8 cellular contexts compared by ENCODE assay signal in the genomic region with DNA sequence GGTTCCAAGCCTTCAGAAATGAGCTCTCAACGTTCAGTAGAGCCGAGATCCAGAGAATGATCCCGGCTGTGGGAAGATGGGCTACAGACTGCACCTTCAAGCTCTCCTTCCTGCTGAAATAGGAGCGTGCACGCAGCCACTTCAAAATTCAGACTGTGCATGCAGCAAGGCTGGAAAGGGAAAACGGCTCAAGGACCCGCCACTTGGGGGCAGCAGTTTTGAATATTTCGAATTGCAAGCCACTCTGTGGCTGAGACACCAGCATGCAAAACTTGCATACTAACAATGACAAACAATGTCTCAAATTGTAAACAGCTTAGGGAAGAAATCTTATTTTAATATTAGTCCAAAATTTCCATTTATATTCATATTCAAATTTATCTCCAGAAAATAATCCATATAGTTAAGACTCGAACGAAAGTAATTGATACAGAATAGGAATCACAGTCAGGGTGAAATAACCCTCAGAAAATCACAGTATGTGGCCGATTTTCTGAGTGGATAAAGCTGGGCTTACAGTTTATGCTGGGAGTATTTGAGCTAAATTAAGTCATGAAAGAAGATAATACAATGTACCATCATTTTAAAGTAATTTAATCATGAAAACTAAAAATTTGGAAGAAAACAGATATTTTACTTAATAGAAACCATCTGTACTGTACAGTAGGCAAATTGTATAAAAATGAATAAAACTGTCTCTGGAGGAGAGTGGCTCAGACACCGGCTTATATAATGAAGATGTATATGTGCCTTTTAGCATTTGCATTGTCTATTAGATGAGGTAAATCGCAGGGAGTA.
DNase-seq lines count a peak whose midpoint lies in the region; ATAC-seq and TF ChIP-seq lines count a peak whose summit lies in the region.

No MANE protein-coding gene starts in this region.

- no peak overlapping the region for H3K27ac Mint-ChIP-seq in GM23338

- H2AFZ ChIP-seq in GM23338 = no peak overlapping the region
- no peak overlapping the region for H2AFZ ChIP-seq in osteoblast (ENCODE audit: low read length)

- no peaks in the 10 kb centered on the region for H3K36me3 Mint-ChIP-seq in GM23338 (ENCODE audit: low read depth)

- no peaks in the 10 kb centered on the region for H4K20me1 ChIP-seq in GM23338 (replicated peaks; ENCODE audit: insufficient read depth)
- H4K20me1 ChIP-seq in osteoblast (ENCODE audit: insufficient read depth, low read length) = no peaks in the 10 kb centered on the region

- H3K4me3 ChIP-seq in GM23338 (no peak overlapping the region), fibroblast of pulmonary artery (replicated peaks; ENCODE audit: low read depth, low read length) (no peak overlapping the region), osteoblast (ENCODE audit: insufficient read depth, low read length) (no peak overlapping the region)

- H3K36me3 ChIP-seq in GM23338 (ENCODE audit: insufficient read depth) (no peaks in the 10 kb centered on the region), osteoblast (ENCODE audit: insufficient read depth, low read length) (no peaks in the 10 kb centered on the region)

- no peak overlapping the region for H3K4me3 Mint-ChIP-seq in GM23338

- H3K9me3 Mint-ChIP-seq in GM23338 = no peaks in the 10 kb centered on the region; the same call in 2 of the 3 replicates

- ATAC-seq in GM23338 (peak; percentile 48), GM21423 (IDR thresholded peaks at IDR 0.05; ENCODE audit: unreplicated experiment) (no peak), GM21515 (IDR thresholded peaks at IDR 0.05; ENCODE audit: unreplicated experiment) (no peak)

- H3K79me2 ChIP-seq in GM23338 (replicated peaks; ENCODE audit: insufficient read depth) (no peaks in the 10 kb centered on the region), osteoblast (ENCODE audit: insufficient read depth, low read length) (no peaks in the 10 kb centered on the region)

- H3K4me1 Mint-ChIP-seq in GM23338 = peaks cover 36% of the 10 kb centered on the region

- DNase-seq in DMS153 (lab: John Stamatoyannopoulos, UW) (peak; percentile 38), GM23338 (ENCODE audit: low spot score) (peak; percentile 81), NCI-H510A treated with DMSO at 0.1 percent for 48 hours (lab: John Stamatoyannopoulos, UW) (peak; percentile 25), activated T-cell treated with anti-CD3 and anti-CD28 coated beads for 4 hours (peak; percentile 11), fibroblast of pulmonary artery (ENCODE audit: low read depth) (peak; percentile 65), osteoblast (ENCODE audit: insufficient read length, low spot score, missing footprints) (no peak)

- TF ChIP-seq CTCF in GM23338 (conservative IDR thresholded peaks at IDR 0.05; ENCODE audit: low read depth in 2 of 2) (peak; percentile 71 to 72), fibroblast of pulmonary artery (IDR thresholded peaks at IDR 0.05; ENCODE audit: low read length, missing control alignments) (peak; percentile 71), osteoblast (IDR thresholded peaks at IDR 0.05; ENCODE audit: extremely low read depth, low read depth, low read length) (peak; percentile 64)

- H3K9me3 ChIP-seq in osteoblast (ENCODE audit: low read depth, low read length) = no peaks in the 10 kb centered on the region

- H3K27me3 Mint-ChIP-seq in GM23338 (ENCODE audit: insufficient read depth, low read depth, poor library complexity) = peaks cover 6% of the 10 kb centered on the region

- no peak overlapping the region for H3K27ac ChIP-seq in GM23338 (ENCODE audit: low read depth)
- no peak overlapping the region for H3K27ac ChIP-seq in osteoblast (ENCODE audit: low read depth, low read length)

- H3K9me2 ChIP-seq in GM23338 (ENCODE audit: insufficient read depth) = no peaks in the 10 kb centered on the region

- no peak overlapping the region for H3K4me2 ChIP-seq in GM23338
- H3K4me2 ChIP-seq in osteoblast (ENCODE audit: insufficient read depth, low read length) = no peak overlapping the region

- H3K27me3 ChIP-seq in GM23338 (ENCODE audit: insufficient read depth) = no peaks in the 10 kb centered on the region
- no peaks in the 10 kb centered on the region for H3K27me3 ChIP-seq in osteoblast (ENCODE audit: insufficient read depth, low read length)

- H3K4me1 ChIP-seq in GM23338 (ENCODE audit: insufficient read depth) (peaks cover 27% of the 10 kb centered on the region), osteoblast (ENCODE audit: insufficient read depth, low read length) (no peaks in the 10 kb centered on the region)

- H3F3A ChIP-seq in GM23338 (replicated peaks; ENCODE audit: low read depth) = no peaks in the 10 kb centered on the region

TF ChIP-seq in GM23338, 12 proteins besides CTCF, POLR2A, EP300 and RAD21 (continues in another document):
- TF ChIP-seq ZNF462 (CRISPR knock-in tag; IDR thresholded peaks at IDR 0.05) = no peak
- no peak for TF ChIP-seq ETS1 (IDR thresholded peaks at IDR 0.05)
- no peak for TF ChIP-seq CREB1 (CRISPR knock-in tag; IDR thresholded peaks at IDR 0.05; ENCODE audit: low read depth)
- no peak for TF ChIP-seq EZH2 (IDR thresholded peaks at IDR 0.05; ENCODE audit: low read depth, unreplicated experiment)
- TF ChIP-seq ZNF114 (CRISPR knock-in tag; IDR thresholded peaks at IDR 0.05) = no peak
- no peak for TF ChIP-seq ZNF331 (CRISPR knock-in tag; IDR thresholded peaks at IDR 0.05; ENCODE audit: low read depth)
- no peak for TF ChIP-seq POLR2AphosphoS5 (IDR thresholded peaks at IDR 0.05; ENCODE audit: low read depth)
- TF ChIP-seq NANOG (IDR thresholded peaks at IDR 0.05; ENCODE audit: borderline replicate concordance) = no peak
- TF ChIP-seq EZH2phosphoT487 (IDR thresholded peaks at IDR 0.05; ENCODE audit: unreplicated experiment) = no peak
- TF ChIP-seq STAT1 (IDR thresholded peaks at IDR 0.05; ENCODE audit: unreplicated experiment) = no peak
- no peak for TF ChIP-seq JUNB (IDR thresholded peaks at IDR 0.05; ENCODE audit: unreplicated experiment)
